In the genomic region with DNA sequence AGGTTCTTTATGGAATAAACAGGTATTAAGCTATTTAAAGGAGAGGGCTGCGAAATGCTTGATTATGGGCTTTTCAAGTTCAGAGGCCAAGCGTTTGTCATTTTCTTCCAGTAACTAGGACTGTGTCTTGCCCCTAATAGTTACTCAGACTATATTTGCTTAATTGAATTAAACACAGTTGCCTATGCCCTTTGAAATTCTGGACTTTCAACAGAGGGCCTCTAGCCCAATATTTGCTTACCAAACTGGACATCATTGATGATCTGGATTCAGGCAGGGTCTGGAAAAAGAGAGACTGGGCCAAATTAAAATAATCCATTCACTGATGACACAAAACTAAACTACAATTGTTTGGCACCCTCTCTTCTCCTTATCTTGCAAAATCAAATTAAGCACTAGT, we compare ENCODE assay signal across 26 cellular contexts.
"Had no signal": no experiment of that assay in that cellular context is flagged by ENCODE, and none has a peak within 500 bp of the region (broad histone marks: within the 10 kb centered on the region; RNA-seq: fewer than 3 reads in every experiment).

No MANE protein-coding gene starts in this region.

- H3K4me1 Mint-ChIP-seq: activated naive CD8-positive, alpha-beta T cell treated with anti-CD3 and anti-CD28 coated beads for 36 hours; activated T-helper 17 cell treated with anti-CD3 and anti-CD28 coated beads, Interleukin-2, amount 50 U/mL, for 72 hours had no signal

- H3K4me3 Mint-ChIP-seq: activated CD4-positive, alpha-beta T cell treated with anti-CD3 and anti-CD28 coated beads, Interleukin-2, amount 10 ng/mL, durations not matched to agents 24 days and 14 days; activated CD8-positive, alpha-beta T cell treated with anti-CD3 and anti-CD28 coated beads for 36 hours; activated naive CD8-positive, alpha-beta T cell treated with anti-CD3 and anti-CD28 coated beads for 36 hours; activated T-cell treated with anti-CD3 and anti-CD28 coated beads, Interleukin-2, amount 50 U/mL, for 72 hours; activated T-helper 17 cell treated with anti-CD3 and anti-CD28 coated beads, Interleukin-2, amount 50 U/mL, for 72 hours; IgD-negative memory B cell had no signal

- H3K27me3 Mint-ChIP-seq: activated naive CD8-positive, alpha-beta T cell treated with anti-CD3 and anti-CD28 coated beads for 36 hours had no signal

- H3K27ac ChIP-seq: brain microvascular endothelial cell, SJCRH30, SK-N-MC, WERI-Rb-1 had no signal

- H3K4me1 ChIP-seq: SJCRH30 had no signal

- H3K9me3 Mint-ChIP-seq: activated CD4-positive, alpha-beta T cell treated with anti-CD3 and anti-CD28 coated beads, Interleukin-2, amount 10 ng/mL, durations not matched to agents 24 days and 14 days; activated CD8-positive, alpha-beta T cell treated with anti-CD3 and anti-CD28 coated beads for 36 hours; activated naive CD8-positive, alpha-beta T cell treated with anti-CD3 and anti-CD28 coated beads for 36 hours; activated T-cell treated with anti-CD3 and anti-CD28 coated beads, Interleukin-2, amount 50 U/mL, for 72 hours; activated T-helper 17 cell treated with anti-CD3 and anti-CD28 coated beads, Interleukin-2, amount 50 U/mL, for 72 hours; IgD-negative memory B cell had no signal

- H3K36me3 ChIP-seq: brain microvascular endothelial cell, SJCRH30, WERI-Rb-1 had no signal

- H3K27me3 ChIP-seq: brain microvascular endothelial cell, SJCRH30 had no signal

- DNase-seq: activated CD4-positive, alpha-beta T cell treated with anti-CD3 and anti-CD28 coated beads, Interleukin-2, amount 10 ng/mL, durations not matched to agents 24 days and 14 days; activated CD4-positive, alpha-beta T cell treated with anti-CD3 and anti-CD28 coated beads, Interleukin-2, amount 50 U/mL, for 4 hours; activated CD8-positive, alpha-beta T cell treated with anti-CD3 and anti-CD28 coated beads for 36 hours; activated effector memory CD4-positive, alpha-beta T cell treated with anti-CD3 and anti-CD28 coated beads, Interleukin-2, amount 50 U/mL, for 16 hours; activated naive CD4-positive, alpha-beta T cell; activated naive CD4-positive, alpha-beta T cell treated with anti-CD3 and anti-CD28 coated beads, Interleukin-2, amount 50 U/mL, for 16 hours; activated naive CD8-positive, alpha-beta T cell treated with anti-CD3 and anti-CD28 coated beads for 36 hours; activated T-cell treated with anti-CD3 and anti-CD28 coated beads, Interleukin-2, amount 50 U/mL, for 1 hour; activated T-cell treated with anti-CD3 and anti-CD28 coated beads, Interleukin-2, amount 50 U/mL, for 72 hours; amniotic stem cell; aorta; brain microvascular endothelial cell; KBM-7; NCI-H1105; NCI-H1417 treated with DMSO at 0.1 percent for 48 hours; NCI-H1930; NCI-H2081 treated with DMSO at 0.1 percent for 48 hours; NCI-H226; NCI-H524 treated with DMSO at 0.1 percent for 48 hours; SHP77; SJCRH30; T1000; WERI-Rb-1 had no signal

- H3K36me3 Mint-ChIP-seq: activated naive CD8-positive, alpha-beta T cell treated with anti-CD3 and anti-CD28 coated beads for 36 hours; IgD-negative memory B cell had no signal

- H3K27ac Mint-ChIP-seq: activated CD4-positive, alpha-beta T cell treated with anti-CD3 and anti-CD28 coated beads, Interleukin-2, amount 10 ng/mL, durations not matched to agents 24 days and 14 days; activated CD8-positive, alpha-beta T cell treated with anti-CD3 and anti-CD28 coated beads for 36 hours; activated naive CD8-positive, alpha-beta T cell treated with anti-CD3 and anti-CD28 coated beads for 36 hours; activated T-cell treated with anti-CD3 and anti-CD28 coated beads, Interleukin-2, amount 50 U/mL, for 72 hours; activated T-helper 17 cell treated with anti-CD3 and anti-CD28 coated beads, Interleukin-2, amount 50 U/mL, for 72 hours; IgD-negative memory B cell had no signal

- H3K4me3 ChIP-seq: SJCRH30, SK-N-MC had no signal

- H3K9me3 ChIP-seq: SJCRH30 had no signal
